In genomic region chr5:178113841-178114324, GRCh38 we compare ENCODE assay signal across 8 cellular contexts. TPM values are rescaled to one million over a fixed set of nuclear protein-coding genes. Genes with fewer than 3 reads are reported as not detected.
DNase-seq lines count a peak whose midpoint lies in the region; ATAC-seq and TF ChIP-seq lines count a peak whose summit lies in the region.

No MANE protein-coding gene starts in this region.

- 0 out of 2 replicates have a peak overlapping the region, but pooled peaks have one; percentile 12 for H2AFZ ChIP-seq in OCI-LY7 (ENCODE audit: low read length)

- TF ChIP-seq CTCF in OCI-LY7 (conservative IDR thresholded peaks at IDR 0.05; ENCODE audit: low read length) (no peak), neural crest cell (conservative IDR thresholded peaks at IDR 0.05) (no peak)

- peaks cover 49% of the 10 kb centered on the region for H3K4me1 ChIP-seq in OCI-LY7 (ENCODE audit: insufficient read depth, low read length, poor library complexity, severe bottlenecking)

- no peaks in the 10 kb centered on the region; the same call in 1 of the 2 replicates for H3K9me3 ChIP-seq in OCI-LY7 (ENCODE audit: low read length)

- intact Hi-C loops in OCI-LY7 (cut with micrococcal nuclease; ENCODE audit: unreplicated experiment) = loop anchor here (1.0 to 10.0 kb wide), 4 partner anchors 17 to 1691 kb away; partner anchors contain the start of genes DOK3, MGAT4B and RMND5B

- peaks cover 36% of the 10 kb centered on the region in 2 donors for H3K4me1 Mint-ChIP-seq in effector memory CD8-positive, alpha-beta T cell (ENCODE audit: low read depth in 2 of 2)
- peaks cover 32% of the 10 kb centered on the region for H3K4me1 Mint-ChIP-seq in neural crest cell

- POLR2A ChIA-PET in OCI-LY7 (lab: Charles Lee) = interaction anchor here (0.6 to 1.1 kb wide), 2 partner anchors 15 to 42 kb away, joined by 3 to 4 read pairs; no protein-coding TSS in a partner anchor

- H4K20me1 ChIP-seq in OCI-LY7 (ENCODE audit: insufficient read depth, low read length) = no peaks in the 10 kb centered on the region

- peaks cover 53% of the 10 kb centered on the region for H3K79me2 ChIP-seq in OCI-LY7 (ENCODE audit: insufficient read depth, low read depth, low read length)

- peak overlapping the region; percentile 95 for H3K4me3 ChIP-seq in OCI-LY7 (ENCODE audit: low read depth, low read length, poor library complexity, severe bottlenecking)

- ATAC-seq in GM19397 (IDR thresholded peaks at IDR 0.05; ENCODE audit: unreplicated experiment) (peak; percentile 17), HG03457 (IDR thresholded peaks at IDR 0.05; ENCODE audit: unreplicated experiment) (no peak)
- no peak for ATAC-seq in effector memory CD8-positive, alpha-beta T cell (replicated peaks)

- H3K36me3 Mint-ChIP-seq in effector memory CD8-positive, alpha-beta T cell (ENCODE audit: insufficient read depth) = peaks cover 37% of the 10 kb centered on the region
- H3K36me3 Mint-ChIP-seq in neural crest cell (ENCODE audit: low read depth) = no peaks in the 10 kb centered on the region

- H3K4me2 ChIP-seq in OCI-LY7 (ENCODE audit: low read length) = peak overlapping the region; percentile 92

- H3K36me3 ChIP-seq in OCI-LY7 (ENCODE audit: insufficient read depth, low read length) = peaks cover 16% of the 10 kb centered on the region

- H3K27ac Mint-ChIP-seq in effector memory CD8-positive, alpha-beta T cell = peak overlapping the region; percentile 92 to 98
- no peak overlapping the region for H3K27ac Mint-ChIP-seq in neural crest cell (ENCODE audit: unreplicated experiment)

- H3K9me3 Mint-ChIP-seq in effector memory CD8-positive, alpha-beta T cell = no peaks in the 10 kb centered on the region
- H3K9me3 Mint-ChIP-seq in neural crest cell = no peaks in the 10 kb centered on the region

- DNase-seq in OCI-LY7 (ENCODE audit: low spot score) = peak; percentile 45
- no peak for DNase-seq in effector memory CD8-positive, alpha-beta T cell
- DNase-seq in neural crest cell (ENCODE audit: low read depth, low spot score) = no peak
- DNase-seq in NCI-H2227 treated with DMSO at 0.1 percent for 48 hours (lab: John Stamatoyannopoulos, UW) = no peak
- DNase-seq in epidermal melanocyte (ENCODE audit: insufficient read length, low spot score) = no peak
- no peak for DNase-seq in Kasumi-1 (lab: John Stamatoyannopoulos, UW)

- BruUV-seq in OCI-LY7 (replicated peaks; lab: Mats Ljungman, UMichigan) = no TSS peak

- peak overlapping the region; percentile 90 for H3K27ac ChIP-seq in OCI-LY7 (ENCODE audit: low read depth, low read length, poor library complexity, severe bottlenecking)

- H3K4me3 Mint-ChIP-seq in effector memory CD8-positive, alpha-beta T cell = peak overlapping the region; percentile 94 to 100
- H3K4me3 Mint-ChIP-seq in neural crest cell = peak overlapping the region; percentile 85

- CTCF ChIA-PET in OCI-LY7 (lab: Charles Lee; ENCODE audit: unreplicated experiment) = interaction anchor here (0.5 kb wide), 1 partner anchor 118 kb away, joined by 4 read pairs; no protein-coding TSS in a partner anchor

- peaks cover 0 to 6% of the 10 kb centered on the region in 2 donors for H3K27me3 Mint-ChIP-seq in effector memory CD8-positive, alpha-beta T cell
- H3K27me3 Mint-ChIP-seq in neural crest cell (ENCODE audit: low read depth) = peaks cover 51% of the 10 kb centered on the region

- no peaks in the 10 kb centered on the region for H3K9me2 ChIP-seq in OCI-LY7 (ENCODE audit: insufficient read depth, low read length)

RNA-seq across cellular contexts. Expression of gene N4BP3, which starts 0.6 kb away (rescaled TPM):
- total RNA-seq in OCI-LY7 (2014; rRNA removed; shearing (Covaris generic)) = 23.7 and 28.3 TPM in 2 replicates
- total RNA-seq in OCI-LY7 (2022) (22.3 and 26.1 TPM in 2 replicates), neural crest cell (1.3 and 1.4 TPM in 2 replicates)

RNA-seq across cellular contexts. Expression of gene RMND5B, which starts 16.9 kb away (rescaled TPM):
- 54.2 and 68.3 TPM in 2 replicates for total RNA-seq in OCI-LY7 (2014; rRNA removed; shearing (Covaris generic))
- 63.2 and 63.7 TPM in 2 replicates for total RNA-seq in OCI-LY7 (2022)
- total RNA-seq in neural crest cell = 42.4 and 43.5 TPM in 2 replicates

RNA-seq across cellular contexts. Expression of gene NHP2, which starts 39.8 kb away (rescaled TPM):
- total RNA-seq in OCI-LY7 (2014; rRNA removed; shearing (Covaris generic)) = 309 and 344 TPM in 2 replicates
- 183 and 216 TPM in 2 replicates for total RNA-seq in OCI-LY7 (2022)
- total RNA-seq in neural crest cell = 169 and 174 TPM in 2 replicates
